In genomic region chr6:87701676-87702588, GRCh38 we compare ENCODE assay signal across 8 cellular contexts. TPM values are rescaled to one million over a fixed set of nuclear protein-coding genes. Genes with fewer than 3 reads are reported as not detected.
DNase-seq lines count a peak whose midpoint lies in the region; ATAC-seq and TF ChIP-seq lines count a peak whose summit lies in the region.

Gene AKIRIN2 (minus strand): TSS chr6:87702233. CDS start chr6:87701684, 549 bp downstream.

- H3K27me3 ChIP-seq in WERI-Rb-1 (ENCODE audit: insufficient read depth, low read depth, severe bottlenecking) (no peaks in the 10 kb centered on the region), mammary epithelial cell (ENCODE audit: insufficient read depth, low read length) (no peaks in the 10 kb centered on the region), skeletal muscle tissue (ENCODE audit: control insufficient read depth in 3 of 3, insufficient read depth in 3 of 3, low read length in 3 of 3) (no peaks in the 10 kb centered on the region)

- no TSS peak for BruUV-seq in mammary epithelial cell (replicated peaks; lab: Mats Ljungman, UMichigan)

- ATAC-seq in GM18873 (IDR thresholded peaks at IDR 0.05; ENCODE audit: low FRiP score, unreplicated experiment), result peak; percentile 65
- peak; percentile 58 for ATAC-seq in HG03139 (IDR thresholded peaks at IDR 0.05; ENCODE audit: unreplicated experiment)

- peak within 1 kb of the TSS; percentile 85 for H3K4me2 ChIP-seq in mammary epithelial cell (ENCODE audit: insufficient read depth, low read depth, low read length)

- no peak for TF ChIP-seq CTCF in WERI-Rb-1 (IDR thresholded peaks at IDR 0.05; ENCODE audit: low read depth, low read length)
- TF ChIP-seq CTCF in mammary epithelial cell (conservative IDR thresholded peaks at IDR 0.05 in 1 of 2, IDR thresholded peaks at IDR 0.05 in 1 of 2; ENCODE audit: extremely low read depth in 1 of 2, insufficient read depth in 1 of 2, low read depth in 1 of 2, low read length in 2 of 2), result no peak

- H3K4me3 ChIP-seq in WERI-Rb-1 (ENCODE audit: low read depth, low read length), result peak within 1 kb of the TSS; percentile 92
- H3K4me3 ChIP-seq in mammary epithelial cell (replicated peaks in 1 of 3; ENCODE audit: insufficient read depth in 1 of 3, low read depth in 2 of 3, low read length in 3 of 3), result peak within 1 kb of the TSS; percentile 68 to 90 (median 85)
- peak within 1 kb of the TSS; percentile 54 for H3K4me3 ChIP-seq in iPS-18c (ENCODE audit: insufficient read depth, low read depth, low read length)
- H3K4me3 ChIP-seq in skeletal muscle tissue (ENCODE audit: low read length in 3 of 3), result peak within 1 kb of the TSS; percentile 92 to 99 (median 93)

- H3K79me2 ChIP-seq in mammary epithelial cell (ENCODE audit: insufficient read depth, low read length), result peaks cover 51% of the 10 kb centered on the region

- peak within 1 kb of the TSS; percentile 91 for H3K27ac ChIP-seq in WERI-Rb-1
- H3K27ac ChIP-seq in mammary epithelial cell (ENCODE audit: insufficient read depth, low read depth, low read length), result peak within 1 kb of the TSS; percentile 94
- peak within 1 kb of the TSS; percentile 100 for H3K27ac ChIP-seq in skeletal muscle tissue (ENCODE audit: low read depth, low read length)

- in situ Hi-C loops in ACHN (cut with HindIII; ENCODE audit: low pct_ligation_motif_present, low pct_unique_long_range_greater_than_20kb, low sequenced_read_pairs) (no loop called here), mammary epithelial cell (cut with MboI; ENCODE audit: low sequenced_read_pairs in 2 of 2) (loop anchor here in 1 of 2 donors (5.0 kb wide), 1 partner anchor 95 kb away; no protein-coding TSS in a partner anchor)

- intact Hi-C loops in mammary epithelial cell (cut with micrococcal nuclease), result loop anchor here (1.0 to 10.0 kb wide), 4 partner anchors 21 to 243 kb away; no protein-coding TSS in a partner anchor

- H3K4me1 ChIP-seq in mammary epithelial cell (ENCODE audit: insufficient read depth, low read length) (peaks cover 15% of the 10 kb centered on the region), skeletal muscle tissue (ENCODE audit: control insufficient read depth in 3 of 3, insufficient read depth in 3 of 3, low read length in 3 of 3) (peaks cover 9 to 25% (median 22%) of the 10 kb centered on the region in 3 donors)

- H3K9ac ChIP-seq in mammary epithelial cell (ENCODE audit: insufficient read depth, low read length), result peak within 1 kb of the TSS; percentile 98
- peak within 1 kb of the TSS; percentile 96 to 100 (median 99) for H3K9ac ChIP-seq in skeletal muscle tissue (ENCODE audit: low read depth in 1 of 3, low read length in 3 of 3)

- dilution Hi-C loops in mammary epithelial cell (cut with HindIII; ENCODE audit: low sequenced_read_pairs), result no loop called here

- peak within 1 kb of the TSS; percentile 90 for H2AFZ ChIP-seq in mammary epithelial cell (ENCODE audit: low read depth, low read length)

- H3K9me3 ChIP-seq in WERI-Rb-1 (ENCODE audit: severe bottlenecking), result no peaks in the 10 kb centered on the region
- no peaks in the 10 kb centered on the region for H3K9me3 ChIP-seq in mammary epithelial cell (replicated peaks; ENCODE audit: insufficient read depth, low read length)
- H3K9me3 ChIP-seq in iPS-18c (ENCODE audit: control insufficient read depth, insufficient read depth, low read length), result peaks cover 2% of the 10 kb centered on the region
- no peaks in the 10 kb centered on the region for H3K9me3 ChIP-seq in skeletal muscle tissue (ENCODE audit: control insufficient read depth in 3 of 3, low read length in 3 of 3)

- CTCF ChIA-PET in mammary epithelial cell (lab: Charles Lee; ENCODE audit: low non-redundant PET), result interaction anchor here (0.6 kb wide), 1 partner anchor 11 kb away, joined by 3 read pairs; no protein-coding TSS in a partner anchor

- DNase-seq in ACHN (peak; percentile 98), NCI-H2227 (lab: John Stamatoyannopoulos, UW; ENCODE audit: unreplicated experiment) (peak; percentile 98), WERI-Rb-1 (peak; percentile 97), mammary epithelial cell (peak; percentile 98)

- peaks cover 21% of the 10 kb centered on the region for H4K20me1 ChIP-seq in mammary epithelial cell (ENCODE audit: insufficient read depth, low read length)

- WGBS in mammary epithelial cell (ENCODE audit: low coverage, missing lambda C conversion rate), result 3% methylated on average over 37 of the region's 88 CpGs

- H3K36me3 ChIP-seq in WERI-Rb-1 (peaks cover 16% of the 10 kb centered on the region), mammary epithelial cell (ENCODE audit: insufficient read depth, low read length) (no peaks in the 10 kb centered on the region), skeletal muscle tissue (ENCODE audit: control insufficient read depth in 3 of 3, insufficient read depth in 3 of 3, low read length in 3 of 3) (no peaks in the 10 kb centered on the region)

RNA-seq across cellular contexts. Expression of gene AKIRIN2, which starts in this region (rescaled TPM):
- total RNA-seq in mammary epithelial cell (10 to 100 TPM; 32.7 to 65.7 TPM), skeletal muscle tissue (23.5 TPM)
- 23.1 TPM for polyA plus RNA-seq in mammary epithelial cell
- 36.7 TPM for polyA minus RNA-seq in mammary epithelial cell

Comparison
In these comparisons a context has a peak if more than half of its experiments do, and no peak if none do; other contexts are left out.
1. Peak in every context shown above with its lines: DNase-seq, ATAC-seq, H3K4me3 ChIP-seq and H3K27ac ChIP-seq.